In the genomic region with DNA sequence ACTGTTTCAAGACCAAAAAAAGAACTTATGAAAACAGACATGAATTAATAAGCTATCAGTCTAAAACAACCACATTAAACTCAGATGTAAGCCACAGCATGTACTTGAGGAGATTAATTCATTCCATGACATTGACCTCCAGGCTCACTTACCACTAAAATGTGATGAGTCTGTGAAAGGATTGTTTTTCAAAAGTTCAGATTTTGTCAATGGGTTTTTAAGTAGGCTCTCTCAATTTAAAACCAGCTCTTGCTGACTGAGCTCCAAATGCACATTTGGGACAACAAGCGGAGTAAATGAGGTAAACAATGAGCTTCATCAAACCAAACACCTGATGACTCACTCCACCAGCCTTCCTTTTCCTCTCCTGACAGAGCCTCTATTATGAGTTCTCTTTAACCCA, we compare ENCODE assay signal across 17 cellular contexts.
DNase-seq lines count a peak whose midpoint lies in the region; TF ChIP-seq lines count a peak whose summit lies in the region.
"Had no signal": no experiment of that assay in that cellular context is flagged by ENCODE, and none has a peak within 500 bp of the region (broad histone marks: within the 10 kb centered on the region; RNA-seq: fewer than 3 reads in every experiment).

No MANE protein-coding gene starts in this region.

- CTCF ChIA-PET in activated naive CD4-positive, alpha-beta T cell treated with anti-CD3 and anti-CD28 coated beads, Interleukin-2, amount 10 ng/mL, durations not matched to agents 7 days and 5 days (lab: Charles Lee), result no interaction called here
- CTCF ChIA-PET in activated CD4-positive, alpha-beta memory T cell treated with anti-CD3 and anti-CD28 coated beads for 36 hours (lab: Charles Lee), result no interaction called here

- H3K27ac Mint-ChIP-seq in activated naive CD4-positive, alpha-beta T cell treated with anti-CD3 and anti-CD28 coated beads, Interleukin-2, amount 10 ng/mL, durations not matched to agents 7 days and 5 days, result no peak overlapping the region
- H3K27ac Mint-ChIP-seq in activated CD4-positive, alpha-beta memory T cell treated with anti-CD3 and anti-CD28 coated beads for 36 hours, result no peak overlapping the region
- H3K27ac Mint-ChIP-seq: activated CD8-positive, alpha-beta T cell treated with anti-CD3 and anti-CD28 coated beads for 36 hours; activated T-helper 1 cell treated with anti-CD3 and anti-CD28 coated beads, Interleukin-12 subunit alpha, Interleukin-12 subunit beta, Interleukin-2, Interleukin-4 antibody, amounts not matched to agents 30 ng/mL and 10 ng/mL and 1 ng/mL, durations not matched to agents 14 hours and 24 hours and 36 hours; stimulated activated memory B cell treated with anti-CD40 and anti-IgM and Interleukin-4, amounts not matched to agents 10 μg/mL and 1 μg/mL and 100 μg/mL, for 72 hours had no signal

- DNase-seq in A172 (ENCODE audit: low spot score) (peak; percentile 44), HFF-Myc (ENCODE audit: extremely low read depth, low read depth) (peak; percentile 20), amniotic epithelial cell (ENCODE audit: low read depth) (peak; percentile 67), fibroblast of peridontal ligament (ENCODE audit: extremely low read depth) (peak; percentile 42), 8988T (no peak), SK-N-DZ (ENCODE audit: low spot score) (no peak)
- DNase-seq in activated naive CD4-positive, alpha-beta T cell treated with anti-CD3 and anti-CD28 coated beads, Interleukin-2, amount 10 ng/mL, durations not matched to agents 7 days and 5 days, result no peak
- DNase-seq in activated CD4-positive, alpha-beta memory T cell treated with anti-CD3 and anti-CD28 coated beads for 36 hours, result no peak
- DNase-seq: activated CD8-positive, alpha-beta T cell treated with anti-CD3 and anti-CD28 coated beads for 36 hours; Calu3; hippocampal formation; NCI-H1930; NCI-H774; Peyer's patch; SW 1271 had no signal

- no peak overlapping the region for H3K4me3 Mint-ChIP-seq in activated naive CD4-positive, alpha-beta T cell treated with anti-CD3 and anti-CD28 coated beads, Interleukin-2, amount 10 ng/mL, durations not matched to agents 7 days and 5 days
- no peak overlapping the region for H3K4me3 Mint-ChIP-seq in activated CD4-positive, alpha-beta memory T cell treated with anti-CD3 and anti-CD28 coated beads for 36 hours
- H3K4me3 Mint-ChIP-seq: activated CD8-positive, alpha-beta T cell treated with anti-CD3 and anti-CD28 coated beads for 36 hours; activated T-helper 1 cell treated with anti-CD3 and anti-CD28 coated beads, Interleukin-12 subunit alpha, Interleukin-12 subunit beta, Interleukin-2, Interleukin-4 antibody, amounts not matched to agents 30 ng/mL and 10 ng/mL and 1 ng/mL, durations not matched to agents 14 hours and 24 hours and 36 hours; stimulated activated memory B cell treated with anti-CD40 and anti-IgM and Interleukin-4, amounts not matched to agents 10 μg/mL and 1 μg/mL and 100 μg/mL, for 72 hours had no signal

- no peaks in the 10 kb centered on the region for H3K9me3 Mint-ChIP-seq in activated naive CD4-positive, alpha-beta T cell treated with anti-CD3 and anti-CD28 coated beads, Interleukin-2, amount 10 ng/mL, durations not matched to agents 7 days and 5 days
- H3K9me3 Mint-ChIP-seq in activated CD4-positive, alpha-beta memory T cell treated with anti-CD3 and anti-CD28 coated beads for 36 hours, result no peaks in the 10 kb centered on the region
- H3K9me3 Mint-ChIP-seq: activated CD8-positive, alpha-beta T cell treated with anti-CD3 and anti-CD28 coated beads for 36 hours; activated T-helper 1 cell treated with anti-CD3 and anti-CD28 coated beads, Interleukin-12 subunit alpha, Interleukin-12 subunit beta, Interleukin-2, Interleukin-4 antibody, amounts not matched to agents 30 ng/mL and 10 ng/mL and 1 ng/mL, durations not matched to agents 14 hours and 24 hours and 36 hours; stimulated activated memory B cell treated with anti-CD40 and anti-IgM and Interleukin-4, amounts not matched to agents 10 μg/mL and 1 μg/mL and 100 μg/mL, for 72 hours had no signal

- H3K36me3 Mint-ChIP-seq in activated naive CD4-positive, alpha-beta T cell treated with anti-CD3 and anti-CD28 coated beads, Interleukin-2, amount 10 ng/mL, durations not matched to agents 7 days and 5 days, result no peaks in the 10 kb centered on the region
- no peaks in the 10 kb centered on the region for H3K36me3 Mint-ChIP-seq in activated CD4-positive, alpha-beta memory T cell treated with anti-CD3 and anti-CD28 coated beads for 36 hours
- H3K36me3 Mint-ChIP-seq: stimulated activated memory B cell treated with anti-CD40 and anti-IgM and Interleukin-4, amounts not matched to agents 10 μg/mL and 1 μg/mL and 100 μg/mL, for 72 hours had no signal

- TF ChIP-seq CTCF in HFF-Myc (IDR thresholded peaks at IDR 0.05; ENCODE audit: low read depth, low read length, missing control alignments), result no peak

- intact Hi-C loops in activated CD4-positive, alpha-beta memory T cell treated with anti-CD3 and anti-CD28 coated beads for 36 hours (cut with micrococcal nuclease), result no loop called here

- POLR2A ChIA-PET in activated CD4-positive, alpha-beta memory T cell treated with anti-CD3 and anti-CD28 coated beads for 36 hours (lab: Charles Lee), result no interaction called here

- H3K4me1 Mint-ChIP-seq in activated naive CD4-positive, alpha-beta T cell treated with anti-CD3 and anti-CD28 coated beads, Interleukin-2, amount 10 ng/mL, durations not matched to agents 7 days and 5 days, result no peaks in the 10 kb centered on the region
- no peaks in the 10 kb centered on the region for H3K4me1 Mint-ChIP-seq in activated CD4-positive, alpha-beta memory T cell treated with anti-CD3 and anti-CD28 coated beads for 36 hours (ENCODE audit: low read depth)
- H3K4me1 Mint-ChIP-seq: stimulated activated memory B cell treated with anti-CD40 and anti-IgM and Interleukin-4, amounts not matched to agents 10 μg/mL and 1 μg/mL and 100 μg/mL, for 72 hours had no signal

- no peaks in the 10 kb centered on the region for H3K27me3 Mint-ChIP-seq in activated naive CD4-positive, alpha-beta T cell treated with anti-CD3 and anti-CD28 coated beads, Interleukin-2, amount 10 ng/mL, durations not matched to agents 7 days and 5 days
- no peaks in the 10 kb centered on the region for H3K27me3 Mint-ChIP-seq in activated CD4-positive, alpha-beta memory T cell treated with anti-CD3 and anti-CD28 coated beads for 36 hours
- H3K27me3 Mint-ChIP-seq: stimulated activated memory B cell treated with anti-CD40 and anti-IgM and Interleukin-4, amounts not matched to agents 10 μg/mL and 1 μg/mL and 100 μg/mL, for 72 hours had no signal

- H3K4me3 ChIP-seq in HFF-Myc (replicated peaks; ENCODE audit: low read depth, low read length), result no peak overlapping the region
- H3K4me3 ChIP-seq: Peyer's patch had no signal

Comparison
In these comparisons a context has a peak if more than half of its experiments do, and no peak if none do; other contexts are left out.
1. DNase-seq: peak in A172 (single experiment), HFF-Myc (single experiment), amniotic epithelial cell (single experiment) and fibroblast of peridontal ligament (single experiment); none in 8988T (single experiment), activated naive CD4-positive, alpha-beta T cell treated with anti-CD3 and anti-CD28 coated beads, Interleukin-2, amount 10 ng/mL, durations not matched to agents 7 days and 5 days (single experiment), activated CD4-positive, alpha-beta memory T cell treated with anti-CD3 and anti-CD28 coated beads for 36 hours (single experiment) and SK-N-DZ (single experiment).